In the genomic region with DNA sequence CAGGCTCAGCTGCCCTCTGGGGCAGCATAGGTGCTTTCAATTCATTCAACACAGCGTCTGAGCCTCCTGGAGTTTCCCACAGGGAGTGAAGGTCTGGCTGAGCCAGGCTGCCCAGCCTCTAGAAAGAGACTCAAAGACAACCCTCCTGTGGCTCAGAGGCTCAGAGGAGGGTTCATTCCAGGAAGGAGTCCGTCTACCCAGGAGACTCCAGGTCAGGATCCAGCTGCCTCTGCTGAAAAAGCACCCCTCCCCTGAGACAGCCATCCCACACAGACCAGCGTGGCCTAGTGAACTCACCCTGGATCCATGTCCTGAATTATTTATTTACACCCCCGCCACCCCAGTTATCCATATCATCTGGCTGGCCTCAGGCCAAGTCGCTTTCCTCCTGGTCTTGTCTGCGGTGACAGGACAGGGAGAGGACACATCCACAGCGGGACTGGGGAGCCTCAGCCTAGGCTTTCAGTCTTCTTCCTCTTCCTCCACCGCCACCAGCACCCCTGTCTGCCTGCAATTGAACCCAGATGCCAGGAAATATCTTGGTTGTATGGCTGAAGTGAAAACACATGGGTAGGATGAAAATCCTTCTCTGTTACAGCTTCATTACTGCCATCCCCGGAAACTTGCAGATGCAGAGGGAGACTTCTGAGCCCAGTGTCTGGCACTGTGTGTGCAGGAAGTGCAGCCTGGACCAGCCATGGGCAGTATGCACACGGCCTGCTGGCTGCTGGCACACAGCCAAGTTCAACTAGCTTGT, we compare ENCODE assay signal across 10 cellular contexts. TPM values are rescaled to one million over a fixed set of nuclear protein-coding genes. Genes with fewer than 3 reads are reported as not detected.
DNase-seq lines count a peak whose midpoint lies in the region; ATAC-seq and TF ChIP-seq lines count a peak whose summit lies in the region.
"Had no signal": no experiment of that assay in that cellular context is flagged by ENCODE, and none has a peak within 500 bp of the region (broad histone marks: within the 10 kb centered on the region; RNA-seq: fewer than 3 reads in every experiment).

No MANE protein-coding gene starts in this region.

- no peaks in the 10 kb centered on the region for H3K36me3 Mint-ChIP-seq in mesothelial cell of epicardium

- peaks cover 29% of the 10 kb centered on the region for H3K4me1 Mint-ChIP-seq in mesothelial cell of epicardium

- TF ChIP-seq CTCF in BE2C (IDR thresholded peaks at IDR 0.05; ENCODE audit: low read depth, low read length) (no peak), mesothelial cell of epicardium (IDR thresholded peaks at IDR 0.05; ENCODE audit: unreplicated experiment) (no peak)

- H3K9me3 ChIP-seq in BE2C: no peaks in the 10 kb centered on the region
- H3K9me3 ChIP-seq: neutrophil had no signal

- H3K4me3 ChIP-seq in BE2C (ENCODE audit: low read depth, low read length): peak overlapping the region; percentile 22

- peak overlapping the region; percentile 90 for H3K27ac Mint-ChIP-seq in mesothelial cell of epicardium

- peaks cover 17% of the 10 kb centered on the region for H3K4me1 ChIP-seq in BE2C

- peaks cover 12% of the 10 kb centered on the region for H3K27me3 Mint-ChIP-seq in mesothelial cell of epicardium (ENCODE audit: low read depth)

- H3K27me3 ChIP-seq in BE2C: no peaks in the 10 kb centered on the region

- H3K27ac ChIP-seq in cingulate gyrus (ENCODE audit: low read depth, low read length): peak overlapping the region; percentile 30
- H3K27ac ChIP-seq: neutrophil had no signal

- H3K36me3 ChIP-seq in BE2C: no peaks in the 10 kb centered on the region
- H3K36me3 ChIP-seq: neutrophil had no signal

- no peak overlapping the region for H3K4me3 Mint-ChIP-seq in mesothelial cell of epicardium

- H3K9me3 Mint-ChIP-seq in mesothelial cell of epicardium: peaks cover 6% of the 10 kb centered on the region

- no peak for ATAC-seq in GM19395 (IDR thresholded peaks at IDR 0.05; ENCODE audit: unreplicated experiment)
- no peak for ATAC-seq in GM18517 (IDR thresholded peaks at IDR 0.05; ENCODE audit: unreplicated experiment)

- DNase-seq in BE2C (peak; percentile 88), NCI-H1105 (lab: John Stamatoyannopoulos, UW) (peak; percentile 2), mesothelial cell of epicardium (ENCODE audit: low spot score in 2 of 2, unreplicated experiment in 2 of 2) (peak in 1 of 2 experiments; percentile 52), activated gamma-delta T cell (lab: John Stamatoyannopoulos, UW) (no peak)
- DNase-seq in stimulated activated CD4-positive, alpha-beta T cell treated with anti-CD3 and anti-CD28 coated beads, Interleukin-4, amount 100 ng/mL, for 4 hours: no peak
- DNase-seq: NCI-H446 had no signal

RNA-seq across cellular contexts. Expression of a gene that starts 44.0 kb away (rescaled TPM):
- polyA plus RNA-seq in BE2C (2012; ENCODE audit: insufficient read depth, insufficient read length, low read depth): 1.1 TPM
- total RNA-seq in mesothelial cell of epicardium: 12.6 to 14.4 TPM (median 14.1 TPM) in 3 replicates

Comparison
In these comparisons a context has a peak if more than half of its experiments do, and no peak if none do; other contexts are left out.
1. DNase-seq: peak in BE2C (single experiment) and NCI-H1105 (single experiment); none in activated gamma-delta T cell (single experiment) and stimulated activated CD4-positive, alpha-beta T cell treated with anti-CD3 and anti-CD28 coated beads, Interleukin-4, amount 100 ng/mL, for 4 hours (0 of 2).